Comparison of ENCODE assay signal across 23 cellular contexts in the genomic region with DNA sequence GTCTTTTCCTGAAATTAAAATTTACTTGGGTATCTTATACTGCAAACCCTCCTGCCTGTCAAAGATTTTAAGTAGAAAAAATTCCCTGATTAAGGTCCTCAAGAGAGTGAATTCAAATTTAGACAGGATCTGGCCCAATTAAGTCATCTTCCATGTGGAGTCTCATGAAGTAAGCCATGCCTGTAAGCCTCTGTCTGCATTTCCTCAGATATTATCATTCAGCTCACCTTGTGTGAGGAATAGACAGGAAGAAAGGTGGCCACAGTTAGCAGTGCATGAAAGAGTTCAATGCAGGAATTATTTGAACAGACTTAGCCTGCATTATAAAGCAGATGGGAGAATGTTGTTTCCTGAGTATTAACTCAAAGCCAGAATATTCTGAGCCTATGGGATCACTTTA.
A peak's percentile ranks its signal among the peaks of the same experiment; 100 is the strongest.
DNase-seq lines count a peak whose midpoint lies in the region; ATAC-seq and TF ChIP-seq lines count a peak whose summit lies in the region.
"Had no signal": no experiment of that assay in that cellular context is flagged by ENCODE, and none has a peak within 500 bp of the region (broad histone marks: within the 10 kb centered on the region; RNA-seq: fewer than 3 reads in every experiment).

No MANE protein-coding gene starts in this region.

- H3K9me3 Mint-ChIP-seq in natural killer cell = no peaks in the 10 kb centered on the region
- H3K9me3 Mint-ChIP-seq: CD14-positive monocyte; CD4-positive, alpha-beta memory T cell; CD4-positive, CD25-positive, alpha-beta regulatory T cell; CD8-positive, alpha-beta memory T cell had no signal

- no peak overlapping the region for H2BK5ac ChIP-seq in IMR-90 (ENCODE audit: low read depth, low read length, poor library complexity, severe bottlenecking)

- no peak for TF ChIP-seq CTCF in IMR-90 (conservative IDR thresholded peaks at IDR 0.05; ENCODE audit: low read depth, low read length)
- no peak for TF ChIP-seq CTCF in esophagus muscularis mucosa (IDR thresholded peaks at IDR 0.05)
- TF ChIP-seq CTCF in natural killer cell (IDR thresholded peaks at IDR 0.05) = no peak

- no peak overlapping the region for H4K91ac ChIP-seq in IMR-90 (ENCODE audit: insufficient read depth, low read depth, low read length)

- H2BK15ac ChIP-seq in IMR-90 (ENCODE audit: low read depth, low read length) = no peak overlapping the region

- H3K9me3 ChIP-seq in IMR-90 (ENCODE audit: control insufficient read depth, insufficient read depth, low read length) = no peaks in the 10 kb centered on the region
- no peaks in the 10 kb centered on the region for H3K9me3 ChIP-seq in esophagus muscularis mucosa
- H3K9me3 ChIP-seq: BE2C, BLaER1 had no signal

- H3K4me3 Mint-ChIP-seq in natural killer cell = no peak overlapping the region
- H3K4me3 Mint-ChIP-seq: CD14-positive monocyte; CD4-positive, alpha-beta memory T cell; CD4-positive, CD25-positive, alpha-beta regulatory T cell; CD8-positive, alpha-beta memory T cell had no signal

- in situ Hi-C loops in IMR-90 (cut with MboI; ENCODE audit: low sequenced_read_pairs) = no loop called here

- no peak overlapping the region for H3K23ac ChIP-seq in IMR-90 (ENCODE audit: low read depth, low read length)

- no peak overlapping the region for H4K5ac ChIP-seq in IMR-90 (ENCODE audit: low read depth, low read length)

- no peak overlapping the region for H4K8ac ChIP-seq in IMR-90 (ENCODE audit: low read depth in 2 of 2, low read length in 2 of 2)

- no peak overlapping the region for H3K4ac ChIP-seq in IMR-90 (ENCODE audit: low read depth, low read length)

- no peak overlapping the region for H3K9ac ChIP-seq in IMR-90 (ENCODE audit: low read depth, low read length)
- H3K9ac ChIP-seq: BLaER1 had no signal

- POLR2A ChIA-PET in IMR-90 (lab: Charles Lee; ENCODE audit: unreplicated experiment) = no interaction called here

- H4K20me1 ChIP-seq in IMR-90 (ENCODE audit: insufficient read depth, low read length) = no peaks in the 10 kb centered on the region
- H4K20me1 ChIP-seq: BLaER1 had no signal

- peak overlapping the region; percentile 77; the same call in 1 of the 2 replicates for H3K18ac ChIP-seq in IMR-90 (ENCODE audit: low read depth, low read length)

- no peak overlapping the region; the same call in 1 of the 2 replicates for H2AK5ac ChIP-seq in IMR-90 (ENCODE audit: low read depth, low read length)

- no peak overlapping the region for H3K4me2 ChIP-seq in IMR-90 (ENCODE audit: low read depth, low read length)
- H3K4me2 ChIP-seq: BLaER1 had no signal

- no TSS peak for BruUV-seq in IMR-90 (replicated peaks; lab: Mats Ljungman, UMichigan)

- no peaks in the 10 kb centered on the region for H3K4me1 Mint-ChIP-seq in natural killer cell
- H3K4me1 Mint-ChIP-seq: CD14-positive monocyte; CD4-positive, alpha-beta memory T cell; CD8-positive, alpha-beta memory T cell had no signal

- H3K4me1 ChIP-seq in IMR-90 (ENCODE audit: control insufficient read depth, insufficient read depth, low read length) = peaks cover 5% of the 10 kb centered on the region; the same call in 1 of the 2 replicates
- no peaks in the 10 kb centered on the region for H3K4me1 ChIP-seq in esophagus muscularis mucosa
- H3K4me1 ChIP-seq: BLaER1 had no signal

- no peak overlapping the region for H3K14ac ChIP-seq in IMR-90 (replicated peaks; ENCODE audit: low read depth, low read length)

- no peaks in the 10 kb centered on the region for H3K27me3 ChIP-seq in IMR-90 (ENCODE audit: control insufficient read depth, insufficient read depth, low read length)
- no peaks in the 10 kb centered on the region for H3K27me3 ChIP-seq in esophagus muscularis mucosa
- H3K27me3 ChIP-seq: BE2C, BLaER1 had no signal

- TF ChIP-seq EP300 in esophagus muscularis mucosa (IDR thresholded peaks at IDR 0.05) = no peak

- DNase-seq in IMR-90 (no peak), esophagus muscularis mucosa (ENCODE audit: extremely low spot score) (peak; percentile 21), natural killer cell (no peak), RKO (ENCODE audit: low spot score) (no peak)
- DNase-seq: 8988T; ACHN; BE2C; C1 segment of cervical spinal cord; CD4-positive, alpha-beta memory T cell; CD4-positive, CD25-positive, alpha-beta regulatory T cell; CD8-positive, alpha-beta memory T cell; COR-L47; DMS 273 treated with DMSO at 0.1 percent for 48 hours; DMS153; DMS53; DMS79; DND-41; EL; GDM1 had no signal

- H2BK120ac ChIP-seq in IMR-90 (ENCODE audit: low read depth, low read length) = no peak overlapping the region

- CTCF ChIA-PET in IMR-90 (lab: Yijun Ruan, JAX) = no interaction called here

- no peak overlapping the region for H3K27ac ChIP-seq in IMR-90 (ENCODE audit: insufficient read depth, low read length)
- H3K27ac ChIP-seq in esophagus muscularis mucosa (replicated peaks in 1 of 4) = no peak overlapping the region
- H3K27ac ChIP-seq: BLaER1 had no signal

- H3K79me1 ChIP-seq in IMR-90 (ENCODE audit: low read depth in 1 of 2, low read length in 2 of 2) = no peaks in the 10 kb centered on the region

- H2BK20ac ChIP-seq in IMR-90 (ENCODE audit: low read depth, low read length) = no peak overlapping the region

- dilution Hi-C loops in IMR-90 (cut with HindIII; ENCODE audit: low sequenced_read_pairs, unreplicated experiment) = no loop called here

- H2AFZ ChIP-seq in IMR-90 (replicated peaks; ENCODE audit: low read length, poor library complexity) = no peak overlapping the region

- peaks cover 0 to under 1% of the 10 kb centered on the region in 2 donors for H3K27me3 Mint-ChIP-seq in natural killer cell (ENCODE audit: low read depth in 2 of 2)
- H3K27me3 Mint-ChIP-seq: CD4-positive, alpha-beta memory T cell had no signal

- no peak overlapping the region for H3K56ac ChIP-seq in IMR-90 (ENCODE audit: extremely low read depth, insufficient read depth, low read length)

- H3K27ac Mint-ChIP-seq in natural killer cell = no peak overlapping the region
- H3K27ac Mint-ChIP-seq: CD14-positive monocyte; CD4-positive, alpha-beta memory T cell; CD4-positive, CD25-positive, alpha-beta regulatory T cell; CD8-positive, alpha-beta memory T cell had no signal

- H3K4me3 ChIP-seq in IMR-90 (ENCODE audit: insufficient read depth, low read depth, low read length) (no peak overlapping the region), esophagus muscularis mucosa (no peak overlapping the region)
- H3K4me3 ChIP-seq: BLaER1, GM12878 had no signal

- H3K36me3 ChIP-seq in IMR-90 (ENCODE audit: control insufficient read depth, insufficient read depth, low read length) (no peaks in the 10 kb centered on the region), esophagus muscularis mucosa (no peaks in the 10 kb centered on the region)
- H3K36me3 ChIP-seq: BE2C, BLaER1 had no signal

- TF ChIP-seq POLR2A in IMR-90 (IDR thresholded peaks at IDR 0.05; ENCODE audit: low read depth, low read length) (no peak), esophagus muscularis mucosa (IDR thresholded peaks at IDR 0.05; ENCODE audit: low read depth) (no peak)

- H3K36me3 Mint-ChIP-seq in natural killer cell = no peaks in the 10 kb centered on the region
- H3K36me3 Mint-ChIP-seq: CD14-positive monocyte; CD4-positive, alpha-beta memory T cell; CD4-positive, CD25-positive, alpha-beta regulatory T cell; CD8-positive, alpha-beta memory T cell had no signal

- intact Hi-C loops in IMR-90 (cut with micrococcal nuclease) = no loop called here
- intact Hi-C loops in esophagus muscularis mucosa (cut with DNase I) = no loop called here
- intact Hi-C loops in natural killer cell (cut with micrococcal nuclease) = no loop called here

- no peak overlapping the region for H2AK9ac ChIP-seq in IMR-90 (replicated peaks; ENCODE audit: low read depth, low read length, poor library complexity)

- H3K9me1 ChIP-seq in IMR-90 (ENCODE audit: insufficient read depth, low read length) = no peaks in the 10 kb centered on the region

- ATAC-seq in IMR-90 (ENCODE audit: low read depth) = no peak
- no peak for ATAC-seq in natural killer cell
- ATAC-seq in GM21390 (IDR thresholded peaks at IDR 0.05; ENCODE audit: unreplicated experiment) = no peak
- ATAC-seq: GM12878 had no signal

- no peak for TF ChIP-seq RAD21 in IMR-90 (IDR thresholded peaks at IDR 0.05; ENCODE audit: low read length)

TF ChIP-seq in IMR-90, 13 proteins besides CTCF, POLR2A, EP300 and RAD21:
- TF ChIP-seq, protein P1, sequence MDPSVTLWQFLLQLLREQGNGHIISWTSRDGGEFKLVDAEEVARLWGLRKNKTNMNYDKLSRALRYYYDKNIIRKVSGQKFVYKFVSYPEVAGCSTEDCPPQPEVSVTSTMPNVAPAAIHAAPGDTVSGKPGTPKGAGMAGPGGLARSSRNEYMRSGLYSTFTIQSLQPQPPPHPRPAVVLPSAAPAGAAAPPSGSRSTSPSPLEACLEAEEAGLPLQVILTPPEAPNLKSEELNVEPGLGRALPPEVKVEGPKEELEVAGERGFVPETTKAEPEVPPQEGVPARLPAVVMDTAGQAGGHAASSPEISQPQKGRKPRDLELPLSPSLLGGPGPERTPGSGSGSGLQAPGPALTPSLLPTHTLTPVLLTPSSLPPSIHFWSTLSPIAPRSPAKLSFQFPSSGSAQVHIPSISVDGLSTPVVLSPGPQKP (IDR thresholded peaks at IDR 0.05; ENCODE audit: borderline replicate concordance, low read depth, low read length) = no peak
- TF ChIP-seq RFX5 (IDR thresholded peaks at IDR 0.05; ENCODE audit: low read depth, low read length) = no peak
- no peak for TF ChIP-seq MAZ (IDR thresholded peaks at IDR 0.05; ENCODE audit: borderline replicate concordance, low read depth, low read length)
- TF ChIP-seq NFE2L2 (IDR thresholded peaks at IDR 0.05; ENCODE audit: low read depth, low read length) = no peak
- TF ChIP-seq SMC3 (IDR thresholded peaks at IDR 0.05; ENCODE audit: low read depth, low read length) = no peak
- no peak for TF ChIP-seq CEBPB (IDR thresholded peaks at IDR 0.05; ENCODE audit: low read depth, low read length)
- TF ChIP-seq, protein P2, sequence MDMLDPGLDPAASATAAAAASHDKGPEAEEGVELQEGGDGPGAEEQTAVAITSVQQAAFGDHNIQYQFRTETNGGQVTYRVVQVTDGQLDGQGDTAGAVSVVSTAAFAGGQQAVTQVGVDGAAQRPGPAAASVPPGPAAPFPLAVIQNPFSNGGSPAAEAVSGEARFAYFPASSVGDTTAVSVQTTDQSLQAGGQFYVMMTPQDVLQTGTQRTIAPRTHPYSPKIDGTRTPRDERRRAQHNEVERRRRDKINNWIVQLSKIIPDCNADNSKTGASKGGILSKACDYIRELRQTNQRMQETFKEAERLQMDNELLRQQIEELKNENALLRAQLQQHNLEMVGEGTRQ (IDR thresholded peaks at IDR 0.05; ENCODE audit: low read depth, low read length) = no peak
- no peak for TF ChIP-seq FOS (IDR thresholded peaks at IDR 0.05; ENCODE audit: low read depth, low read length)
TF ChIP-seq in IMR-90: peak in this region for 0.
